8 cellular contexts compared by ENCODE assay signal in the genomic region with DNA sequence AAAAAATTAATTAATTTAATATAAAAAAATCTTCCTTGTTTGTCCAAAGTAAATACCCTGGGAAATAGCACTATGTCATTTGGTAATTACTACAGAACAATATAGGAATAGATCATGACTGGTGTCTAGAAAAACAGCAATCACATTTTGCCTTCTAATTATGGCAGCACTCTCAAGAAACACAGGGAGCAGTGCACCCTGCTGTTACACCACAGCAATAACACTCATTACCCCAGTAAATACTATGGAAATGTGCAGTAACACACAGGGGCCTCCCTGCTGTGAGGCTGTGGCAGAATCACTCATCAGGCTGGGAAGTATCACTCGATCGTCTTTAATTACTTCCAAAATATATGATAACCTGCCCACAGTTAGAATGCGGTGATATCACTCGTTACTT.
A peak's percentile ranks its signal among the peaks of the same experiment; 100 is the strongest.
DNase-seq lines count a peak whose midpoint lies in the region; ATAC-seq and TF ChIP-seq lines count a peak whose summit lies in the region.

No MANE protein-coding gene starts in this region.

- no peaks in the 10 kb centered on the region for H3K4me1 ChIP-seq in osteoblast (ENCODE audit: insufficient read depth, low read length)

- TF ChIP-seq POLR2A in lower leg skin (IDR thresholded peaks at IDR 0.05): no peak

- H3K9me3 ChIP-seq in osteoblast (ENCODE audit: low read depth, low read length): no peaks in the 10 kb centered on the region

- H3K27me3 ChIP-seq in osteoblast (ENCODE audit: insufficient read depth, low read length): no peaks in the 10 kb centered on the region

- no peak overlapping the region for H2AFZ ChIP-seq in osteoblast (ENCODE audit: low read length)

- peak; percentile 7 for TF ChIP-seq CTCF in GM20000 (IDR thresholded peaks at IDR 0.05; ENCODE audit: extremely low read depth, missing control alignments)
- no peak for TF ChIP-seq CTCF in cardiac fibroblast (IDR thresholded peaks at IDR 0.05; ENCODE audit: low read depth, low read length)
- peak; percentile 45 for TF ChIP-seq CTCF in osteoblast (IDR thresholded peaks at IDR 0.05; ENCODE audit: extremely low read depth, low read depth, low read length)
- no peak for TF ChIP-seq CTCF in lower leg skin (IDR thresholded peaks at IDR 0.05)

- no peaks in the 10 kb centered on the region for H3K79me2 ChIP-seq in osteoblast (ENCODE audit: insufficient read depth, low read length)

- H3K4me2 ChIP-seq in osteoblast (ENCODE audit: insufficient read depth, low read length): no peak overlapping the region

- H3K4me3 ChIP-seq in cardiac fibroblast (replicated peaks in 1 of 2; ENCODE audit: low read depth in 2 of 2, low read length in 2 of 2): no peak overlapping the region
- H3K4me3 ChIP-seq in osteoblast (ENCODE audit: insufficient read depth, low read length): no peak overlapping the region
- H3K4me3 ChIP-seq in lower leg skin (ENCODE audit: low read depth, poor library complexity, severe bottlenecking): no peak overlapping the region

- peak; percentile 22 for DNase-seq in CD1c-positive myeloid dendritic cell (ENCODE audit: extremely low spot score)
- DNase-seq in GM20000 (ENCODE audit: low spot score): peak; percentile 5
- DNase-seq in NCI-H146 treated with DMSO at 0.1 percent for 48 hours (lab: John Stamatoyannopoulos, UW; ENCODE audit: unreplicated experiment): peak; percentile 95
- DNase-seq in cardiac fibroblast (ENCODE audit: low read depth in 2 of 2): peak; percentile 0 to 15
- DNase-seq in osteoblast (ENCODE audit: insufficient read length, low spot score, missing footprints): no peak
- no peak for DNase-seq in mesenteric fat pad (ENCODE audit: low spot score)
- no peak for DNase-seq in lower leg skin (ENCODE audit: low spot score in 2 of 2)

- no peaks in the 10 kb centered on the region for H3K36me3 ChIP-seq in osteoblast (ENCODE audit: insufficient read depth, low read length)

- intact Hi-C loops in lower leg skin (cut with DNase I; ENCODE audit: low total_unique reads): no loop called here

- H4K20me1 ChIP-seq in osteoblast (ENCODE audit: insufficient read depth, low read length): no peaks in the 10 kb centered on the region

- 52 to 60% methylated on average over 4 of the region's 4 CpGs for WGBS in lower leg skin, 2 donors

- no peak for ATAC-seq in HG02840 (IDR thresholded peaks at IDR 0.05; ENCODE audit: low FRiP score, unreplicated experiment)

- H3K27ac ChIP-seq in osteoblast (ENCODE audit: low read depth, low read length): no peak overlapping the region

Comparison
In these comparisons a context has a peak if more than half of its experiments do, and no peak if none do; other contexts are left out.
1. DNase-seq: peak in CD1c-positive myeloid dendritic cell (single experiment), GM20000 (single experiment), NCI-H146 treated with DMSO at 0.1 percent for 48 hours (single experiment) and cardiac fibroblast (2 of 2); none in osteoblast (single experiment), mesenteric fat pad (single experiment) and lower leg skin (0 of 2).
2. CTCF ChIP-seq: peak in GM20000 (single experiment) and osteoblast (single experiment); none in cardiac fibroblast (single experiment) and lower leg skin (0 of 3).